9 cellular contexts compared by ENCODE assay signal in the genomic region with DNA sequence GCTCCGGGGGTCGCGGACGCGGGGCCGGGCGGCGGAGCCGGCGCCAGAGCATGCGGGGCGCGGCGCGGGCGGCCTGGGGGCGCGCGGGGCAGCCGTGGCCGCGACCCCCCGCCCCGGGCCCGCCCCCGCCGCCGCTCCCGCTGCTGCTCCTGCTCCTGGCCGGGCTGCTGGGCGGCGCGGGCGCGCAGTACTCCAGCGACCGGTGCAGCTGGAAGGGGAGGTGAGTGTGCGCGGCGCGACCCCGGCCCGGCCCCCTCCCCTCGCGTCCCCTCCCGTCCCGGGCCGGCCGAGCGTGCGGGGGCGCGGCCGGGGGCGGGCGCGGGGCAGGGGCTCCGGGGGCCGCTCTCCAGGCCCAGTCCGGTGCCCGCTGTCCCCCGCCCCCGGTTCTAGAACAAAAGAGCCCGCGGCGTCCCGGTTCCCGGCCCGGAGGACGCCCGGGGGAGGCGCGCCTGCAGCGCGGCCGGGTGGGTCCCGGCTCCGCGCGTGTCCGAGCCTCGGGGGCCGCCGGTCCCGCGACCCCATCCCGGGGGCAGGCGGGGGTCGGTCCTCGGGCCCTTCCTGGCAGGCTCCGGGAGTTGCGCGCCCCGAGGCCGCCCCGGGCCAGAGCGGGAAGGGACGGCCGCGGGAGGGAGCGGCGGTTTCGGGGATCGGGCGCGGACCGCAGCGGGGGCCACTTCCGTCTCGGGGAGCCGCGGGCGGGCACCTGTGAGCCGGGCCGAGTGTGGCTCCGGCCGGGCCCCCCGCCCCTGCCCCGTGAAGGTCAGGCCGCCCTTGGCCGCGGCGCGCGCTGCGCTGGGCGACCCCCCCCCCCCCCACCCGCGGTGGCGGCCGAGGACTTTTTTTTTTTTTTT. TPM values are rescaled to one million over a fixed set of nuclear protein-coding genes. Genes with fewer than 3 reads are reported as not detected.
DNase-seq lines count a peak whose midpoint lies in the region; ATAC-seq, FAIRE-seq and TF ChIP-seq lines count a peak whose summit lies in the region.
"Had no signal": no experiment of that assay in that cellular context is flagged by ENCODE, and none has a peak within 500 bp of the region (broad histone marks: within the 10 kb centered on the region; RNA-seq: fewer than 3 reads in every experiment).

No MANE protein-coding gene starts in this region.

- H3K9me3 ChIP-seq in CD4-positive, CD25-positive, alpha-beta regulatory T cell (ENCODE audit: control insufficient read depth in 2 of 2, low read length in 2 of 2): no peaks in the 10 kb centered on the region
- H3K9me3 ChIP-seq in mucosa of stomach (ENCODE audit: control insufficient read depth, low read length): no peaks in the 10 kb centered on the region

- no peak for TF ChIP-seq CTCF in bronchial epithelial cell (IDR thresholded peaks at IDR 0.05; ENCODE audit: insufficient read depth, low read length, severe bottlenecking)

- peaks cover 0 to 38% (median 12%) of the 10 kb centered on the region in 4 donors for H3K4me1 Mint-ChIP-seq in CD4-positive, CD25-positive, alpha-beta regulatory T cell

- H3K27me3 ChIP-seq in CD4-positive, CD25-positive, alpha-beta regulatory T cell (ENCODE audit: control insufficient read depth, insufficient read depth, low read length): peaks cover 5% of the 10 kb centered on the region
- H3K27me3 ChIP-seq in bronchial epithelial cell (ENCODE audit: control insufficient read depth, insufficient read depth, low read length) (peaks cover 7% of the 10 kb centered on the region), mucosa of stomach (ENCODE audit: control insufficient read depth, insufficient read depth, low read length) (peaks cover 16% of the 10 kb centered on the region)

- H3K36me3 Mint-ChIP-seq in CD4-positive, CD25-positive, alpha-beta regulatory T cell: no peaks in the 10 kb centered on the region
- H3K36me3 Mint-ChIP-seq: activated naive CD4-positive, alpha-beta T cell treated with anti-CD3 and anti-CD28 coated beads, Interleukin-2, amount 50 U/mL, for 24 hours had no signal

- H3K36me3 ChIP-seq in CD4-positive, CD25-positive, alpha-beta regulatory T cell (ENCODE audit: control insufficient read depth, insufficient read depth, low read length): no peaks in the 10 kb centered on the region
- no peaks in the 10 kb centered on the region for H3K36me3 ChIP-seq in bronchial epithelial cell (ENCODE audit: control insufficient read depth, insufficient read depth, low read length)
- H3K36me3 ChIP-seq in mucosa of stomach (ENCODE audit: control insufficient read depth, insufficient read depth, low read length): peaks cover 1% of the 10 kb centered on the region

- H3K9me3 Mint-ChIP-seq in CD4-positive, CD25-positive, alpha-beta regulatory T cell: peaks cover 0 to 2% (median 0%) of the 10 kb centered on the region in 7 donors
- H3K9me3 Mint-ChIP-seq: activated naive CD4-positive, alpha-beta T cell treated with anti-CD3 and anti-CD28 coated beads, Interleukin-2, amount 50 U/mL, for 24 hours had no signal

- peaks cover 21% of the 10 kb centered on the region for H3K4me1 ChIP-seq in CD4-positive, CD25-positive, alpha-beta regulatory T cell (ENCODE audit: control insufficient read depth, insufficient read depth, low read length, poor library complexity, severe bottlenecking)
- H3K4me1 ChIP-seq in mucosa of stomach (ENCODE audit: control insufficient read depth, insufficient read depth, low read length): peaks cover 47% of the 10 kb centered on the region

- FAIRE-seq in bronchial epithelial cell (lab: Jason Lieb, UNC) (no peak), GM19239 (lab: Jason Lieb, UNC) (no peak)

- no peak overlapping the region for H3K4me3 Mint-ChIP-seq in CD4-positive, CD25-positive, alpha-beta regulatory T cell
- H3K4me3 Mint-ChIP-seq: activated naive CD4-positive, alpha-beta T cell treated with anti-CD3 and anti-CD28 coated beads, Interleukin-2, amount 50 U/mL, for 24 hours had no signal

- DNase-seq in CD4-positive, CD25-positive, alpha-beta regulatory T cell: no peak
- DNase-seq in bronchial epithelial cell (ENCODE audit: low read depth) (no peak), DMS114 treated with DMSO at 0.1 percent for 48 hours (lab: John Stamatoyannopoulos, UW; ENCODE audit: unreplicated experiment) (no peak), cerebellar nuclear complex (lab: John Stamatoyannopoulos, UW) (no peak), T-helper 9 cell (no peak), GM19239 (ENCODE audit: insufficient read length, low spot score) (no peak)

- H3K27ac ChIP-seq in CD4-positive, CD25-positive, alpha-beta regulatory T cell (ENCODE audit: insufficient read depth, low read length, poor library complexity, severe bottlenecking): no peak overlapping the region

- peak; percentile 11 to 22 for ATAC-seq in CD4-positive, CD25-positive, alpha-beta regulatory T cell (ENCODE audit: low read depth in 2 of 2)
- ATAC-seq in HG02970 (IDR thresholded peaks at IDR 0.05; ENCODE audit: low FRiP score, unreplicated experiment): peak; percentile 14

- H3K27ac Mint-ChIP-seq in CD4-positive, CD25-positive, alpha-beta regulatory T cell: no peak overlapping the region
- H3K27ac Mint-ChIP-seq: activated naive CD4-positive, alpha-beta T cell treated with anti-CD3 and anti-CD28 coated beads, Interleukin-2, amount 50 U/mL, for 24 hours had no signal

- H3K27me3 Mint-ChIP-seq in CD4-positive, CD25-positive, alpha-beta regulatory T cell: peaks cover 13% of the 10 kb centered on the region

- H3K9ac ChIP-seq in mucosa of stomach (ENCODE audit: low read length): peak overlapping the region; percentile 34

- no peak overlapping the region for H3K4me3 ChIP-seq in CD4-positive, CD25-positive, alpha-beta regulatory T cell (ENCODE audit: low read depth, low read length)
- H3K4me3 ChIP-seq in bronchial epithelial cell (ENCODE audit: low read depth, low read length) (peak overlapping the region; percentile 41), mucosa of stomach (ENCODE audit: low read length) (no peak overlapping the region)

RNA-seq across cellular contexts. Expression of a gene that starts 0.6 kb away (rescaled TPM):
- 22.7 TPM for total RNA-seq in CD4-positive, CD25-positive, alpha-beta regulatory T cell
- polyA plus RNA-seq in CD4-positive, CD25-positive, alpha-beta regulatory T cell: 1 to 10 TPM in 1 of 4 donors, under 1 TPM in 3; 0.47 to 3.1 (median 0.74) TPM
- total RNA-seq in bronchial epithelial cell: 50.8 and 142 TPM in 2 replicates
